ENCODE assay signal across 8 cellular contexts in the genomic region with DNA sequence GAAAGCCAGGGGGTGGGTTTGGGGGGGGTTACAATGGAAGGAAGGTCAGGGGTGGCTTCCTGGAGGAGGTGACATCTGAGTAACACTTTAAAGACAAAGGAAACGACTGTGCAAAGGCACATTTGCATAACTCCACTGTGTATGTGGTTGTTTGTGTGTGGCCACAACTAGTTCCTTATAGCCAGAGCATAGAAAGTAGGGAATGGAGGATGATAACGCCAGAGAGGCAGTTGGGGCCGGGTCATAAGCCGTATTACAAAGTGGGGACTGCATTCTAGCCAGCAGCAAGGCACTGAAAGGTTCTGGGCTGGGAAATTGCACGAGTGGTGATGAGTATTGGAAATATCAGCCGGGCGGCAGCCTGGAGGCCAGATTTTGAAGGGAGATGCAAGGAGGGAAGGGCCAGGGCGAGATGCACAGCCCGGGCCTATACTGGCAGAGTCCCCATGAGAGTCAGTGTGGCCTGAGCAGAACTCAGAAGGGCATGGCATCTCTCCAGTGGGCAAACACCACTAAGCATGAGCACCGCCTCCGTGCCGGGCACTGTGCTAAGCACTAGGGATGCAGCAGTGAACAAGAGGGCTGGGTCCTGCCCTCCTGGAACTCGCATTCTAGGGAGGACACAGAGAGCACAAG. TPM values are rescaled to one million over a fixed set of nuclear protein-coding genes. Genes with fewer than 3 reads are reported as not detected.
A peak's percentile ranks its signal among the peaks of the same experiment; 100 is the strongest.
DNase-seq lines count a peak whose midpoint lies in the region; ATAC-seq, FAIRE-seq and TF ChIP-seq lines count a peak whose summit lies in the region.

No MANE protein-coding gene starts in this region.

- H3K4me1 ChIP-seq in heart left ventricle (peaks cover 21 to 87% (median 67%) of the 10 kb centered on the region in 12 donors), PC-3 (ENCODE audit: insufficient read depth, low read length) (peaks cover 46% of the 10 kb centered on the region), gastroesophageal sphincter (peaks cover 11 to 78% (median 49%) of the 10 kb centered on the region in 3 donors), testis (peaks cover 30% of the 10 kb centered on the region)

- POLR2A ChIA-PET in PC-3 (lab: Charles Lee; ENCODE audit: unreplicated experiment): no interaction called here

- no peaks in the 10 kb centered on the region for H3K9me2 ChIP-seq in PC-3 (replicated peaks; ENCODE audit: low read length)

- intact Hi-C loops in heart left ventricle (cut with DNase I) (loop anchor here in 5 of 10 donors (2.0 to 5.0 kb wide), 5 partner anchors 33 to 91 kb away; a partner anchor contains a TSS), cardiac septum (cut with DNase I) (loop anchor here (2.0 kb wide), 2 partner anchors 35 to 155 kb away; a partner anchor contains a TSS), PC-3 (cut with micrococcal nuclease) (loop anchor here (1.0 to 2.0 kb wide), 2 partner anchors 8 to 107 kb away; no protein-coding TSS in a partner anchor), testis (cut with DNase I; ENCODE audit: low total_unique reads) (no loop called here)

- no peak overlapping the region for H2AFZ ChIP-seq in PC-3 (ENCODE audit: low read length)

- H3K27ac ChIP-seq in heart left ventricle: peak overlapping the region; percentile 74 to 100 (median 96)
- peak overlapping the region; percentile 59 for H3K27ac ChIP-seq in PC-3 (ENCODE audit: low read length)
- H3K27ac ChIP-seq in gastroesophageal sphincter: peak overlapping the region; percentile 39 to 95 (median 88)
- H3K27ac ChIP-seq in testis: peak overlapping the region; percentile 2 to 89

- TF ChIP-seq CTCF in heart left ventricle (IDR thresholded peaks at IDR 0.05): no peak
- no peak for TF ChIP-seq CTCF in PC-3 (conservative IDR thresholded peaks at IDR 0.05; ENCODE audit: low read depth, low read length)
- no peak for TF ChIP-seq CTCF in gastroesophageal sphincter (IDR thresholded peaks at IDR 0.05)
- TF ChIP-seq CTCF in testis (IDR thresholded peaks at IDR 0.05): no peak

- H3K79me2 ChIP-seq in PC-3 (ENCODE audit: low read length): no peaks in the 10 kb centered on the region

- peak overlapping the region in 3 of 12 donors; percentile 6 to 21 (median 20) for H3K4me3 ChIP-seq in heart left ventricle
- no peak overlapping the region for H3K4me3 ChIP-seq in PC-3 (ENCODE audit: low read length)
- H3K4me3 ChIP-seq in gastroesophageal sphincter: no peak overlapping the region
- no peak overlapping the region for H3K4me3 ChIP-seq in testis

- DNase-seq in heart left ventricle (no peak), cardiac septum (ENCODE audit: low spot score) (no peak), PC-3 (no peak), testis (no peak), GM19239 (ENCODE audit: insufficient read length, low spot score) (no peak)
- no peak for DNase-seq in stimulated activated CD4-positive, alpha-beta T cell treated with anti-CD3 and anti-CD28 coated beads, Interleukin-4, amount 100 ng/mL, for 24 hours

- no peaks in the 10 kb centered on the region for H3K9me3 ChIP-seq in heart left ventricle
- no peaks in the 10 kb centered on the region for H3K9me3 ChIP-seq in PC-3 (ENCODE audit: low read length)
- no peaks in the 10 kb centered on the region for H3K9me3 ChIP-seq in gastroesophageal sphincter
- no peaks in the 10 kb centered on the region for H3K9me3 ChIP-seq in testis

- BruUV-seq in PC-3 (replicated peaks; lab: Mats Ljungman, UMichigan): no TSS peak

- H3K9ac ChIP-seq in PC-3 (ENCODE audit: low read length): no peak overlapping the region; the same call in 1 of the 2 replicates

- TF ChIP-seq EP300 in gastroesophageal sphincter (IDR thresholded peaks at IDR 0.05): no peak

- TF ChIP-seq POLR2A in heart left ventricle (IDR thresholded peaks at IDR 0.05) (no peak), gastroesophageal sphincter (IDR thresholded peaks at IDR 0.05) (no peak), testis (IDR thresholded peaks at IDR 0.05) (no peak)

- no peaks in the 10 kb centered on the region for H4K20me1 ChIP-seq in PC-3 (ENCODE audit: low read length)

- FAIRE-seq in GM19239 (lab: Jason Lieb, UNC): no peak

- peak overlapping the region; percentile 58 for H3K4me2 ChIP-seq in PC-3 (ENCODE audit: low read length)

- CTCF ChIA-PET in PC-3 (lab: Charles Lee): no interaction called here

- no peaks in the 10 kb centered on the region for H3K27me3 ChIP-seq in heart left ventricle
- H3K27me3 ChIP-seq in PC-3 (ENCODE audit: low read length): no peaks in the 10 kb centered on the region
- H3K27me3 ChIP-seq in gastroesophageal sphincter: no peaks in the 10 kb centered on the region
- H3K27me3 ChIP-seq in testis: no peaks in the 10 kb centered on the region

- 12 to 24% (median 15%) methylated on average over 9 to 13 of the region's 13 CpGs for WGBS in heart left ventricle, 4 donors
- 19 to 44% methylated on average over 9 of the region's 13 CpGs for WGBS in gastroesophageal sphincter (ENCODE audit: low coverage in 1 of 2), 2 donors
- WGBS in testis, 2 donors: 50% methylated on average over 10 to 13 of the region's 13 CpGs

- peak in 1 of 4 donors; percentile 1 for ATAC-seq in heart left ventricle
- ATAC-seq in PC-3: peak; percentile 16
- no peak for ATAC-seq in gastroesophageal sphincter
- no peak for ATAC-seq in GM21367 (IDR thresholded peaks at IDR 0.05; ENCODE audit: unreplicated experiment)

- H3K36me3 ChIP-seq in heart left ventricle (peaks cover 0 to 28% (median 5%) of the 10 kb centered on the region in 9 donors), PC-3 (ENCODE audit: low read depth, low read length) (no peaks in the 10 kb centered on the region), gastroesophageal sphincter (peaks cover 0 to 46% of the 10 kb centered on the region in 2 donors), testis (ENCODE audit: low read depth, missing control alignments) (no peaks in the 10 kb centered on the region)

- peaks cover 6% of the 10 kb centered on the region for H3F3A ChIP-seq in PC-3 (ENCODE audit: low read length, unreplicated experiment)

RNA-seq across cellular contexts. Expression of a gene that starts 33.6 kb away (rescaled TPM):
- total RNA-seq in heart left ventricle: 10 to 100 TPM; 13.9 to 29.4 (median 17.4) TPM
- 10 to 100 TPM in 1 of 2 donors, 1 to 10 TPM in 1; 9.4 to 10.5 TPM for polyA plus RNA-seq in heart left ventricle
- 23.4 TPM for total RNA-seq in cardiac septum
- total RNA-seq in PC-3 (2014; rRNA removed): 8.3 and 14.1 TPM in 2 replicates
- 10 to 100 TPM; 32.7 to 42.8 (median 37.0) TPM for total RNA-seq in gastroesophageal sphincter
- total RNA-seq in testis: 10 to 100 TPM; 51.7 to 66.8 TPM
- 73.4 TPM for polyA plus RNA-seq in testis (ENCODE audit: insufficient read depth, low read depth, low replicate concordance)

RNA-seq across cellular contexts. Expression of a gene that starts 36.1 kb away (rescaled TPM):
- total RNA-seq in heart left ventricle (10 to 100 TPM in 2 of 9 donors, 1 to 10 TPM in 7; 4.1 to 28.9 (median 6.4) TPM), cardiac septum (10.5 TPM), PC-3 (2014; rRNA removed) (47.9 and 49.7 TPM in 2 replicates), gastroesophageal sphincter (10 to 100 TPM; 13.1 to 31.5 (median 17.9) TPM), testis (10 to 100 TPM; 49.5 to 71.5 TPM)
- polyA plus RNA-seq in heart left ventricle (10 to 100 TPM in 1 of 2 donors, 1 to 10 TPM in 1; 4.9 to 18.8 TPM), testis (ENCODE audit: insufficient read depth, low read depth, low replicate concordance) (128 TPM)

RNA-seq across cellular contexts. Expression of a gene that starts 49.9 kb away (rescaled TPM):
- total RNA-seq in heart left ventricle (1 to 10 TPM in 5 of 9 donors, under 1 TPM in 3, not detected in 1; 0.49 to 2.4 (median 1.1) TPM), cardiac septum (1.3 TPM), PC-3 (2014; rRNA removed) (0.92 and 1.4 TPM in 2 replicates), gastroesophageal sphincter (under 1 TPM in 1 of 4 donors, not detected in 3; 0.89 TPM), testis (10 to 100 TPM; 24.0 to 47.5 TPM)
- polyA plus RNA-seq in heart left ventricle (under 1 TPM in 1 of 2 donors, not detected in 1; 0.40 TPM), testis (ENCODE audit: insufficient read depth, low read depth, low replicate concordance) (103 TPM)

Comparison
In these comparisons a context has a peak if more than half of its experiments do, and no peak if none do; other contexts are left out.
1. H3K27ac ChIP-seq: peak in every context shown above with its lines; median percentile 96 in heart left ventricle; 88 in gastroesophageal sphincter; 59 in PC-3; 46 in testis.
2. RNA of a gene that starts 49.9 kb away (total RNA-seq): 24.0 to 47.5 TPM in testis; 0.92 to 1.4 TPM in PC-3, 1.3 TPM in cardiac septum (single experiment), 0.49 to 2.4 TPM in heart left ventricle and 0.89 TPM in gastroesophageal sphincter; every median in the first group is over 4 times any median in the second.